Comparison of ENCODE assay signal across 8 cellular contexts in genomic region chr22:36385491-36386350, GRCh38. TPM values are rescaled to one million over a fixed set of nuclear protein-coding genes. Genes with fewer than 3 reads are reported as not detected.
DNase-seq lines count a peak whose midpoint lies in the region; ATAC-seq, FAIRE-seq and TF ChIP-seq lines count a peak whose summit lies in the region.

No MANE protein-coding gene starts in this region.

- intact Hi-C loops in heart right ventricle (cut with DNase I) (loop anchor here in 8 of 10 donors (2.0 to 10.0 kb wide), 12 partner anchors 15 to 82 kb away; no protein-coding TSS in a partner anchor), sigmoid colon (cut with DNase I) (loop anchor here (2.0 kb wide), 2 partner anchors 57 to 85 kb away; no protein-coding TSS in a partner anchor)

- H3K36me3 ChIP-seq in heart right ventricle (peaks cover 0 to 50% (median 11%) of the 10 kb centered on the region in 9 donors), sigmoid colon (no peaks in the 10 kb centered on the region)

- peaks cover 5 to 70% (median 57%) of the 10 kb centered on the region in 9 donors for H3K4me1 ChIP-seq in heart right ventricle
- peaks cover 0 to 60% (median 48%) of the 10 kb centered on the region in 4 donors for H3K4me1 ChIP-seq in sigmoid colon

- H3K27me3 ChIP-seq in heart right ventricle (no peaks in the 10 kb centered on the region), sigmoid colon (no peaks in the 10 kb centered on the region)

- peak in 3 of 4 donors; percentile 1 to 55 (median 27) for TF ChIP-seq EP300 in sigmoid colon (IDR thresholded peaks at IDR 0.05)

- no peak; the same call in none of the 2 replicates for TF ChIP-seq POLR2A in GM12892 (IDR thresholded peaks at IDR 0.05; ENCODE audit: low read depth, low read length)
- TF ChIP-seq POLR2A in sigmoid colon (IDR thresholded peaks at IDR 0.05) = no peak

- H3K27me3 Mint-ChIP-seq in activated naive CD4-positive, alpha-beta T cell treated with anti-CD3 and anti-CD28 coated beads, Interleukin-2, amount 10 ng/mL, durations not matched to agents 7 days and 5 days = no peaks in the 10 kb centered on the region

- H3K9me3 Mint-ChIP-seq in activated naive CD4-positive, alpha-beta T cell treated with anti-CD3 and anti-CD28 coated beads, Interleukin-2, amount 10 ng/mL, durations not matched to agents 7 days and 5 days = no peaks in the 10 kb centered on the region

- peak overlapping the region; percentile 87 to 100 (median 96) for H3K4me3 ChIP-seq in heart right ventricle
- peak overlapping the region; percentile 95 to 99 (median 98) for H3K4me3 ChIP-seq in sigmoid colon

- peak overlapping the region; percentile 94 for H3K27ac Mint-ChIP-seq in activated naive CD4-positive, alpha-beta T cell treated with anti-CD3 and anti-CD28 coated beads, Interleukin-2, amount 10 ng/mL, durations not matched to agents 7 days and 5 days

- 2 to 3% methylated on average over 12 of the region's 12 CpGs for WGBS in heart right ventricle, 2 donors
- 2 to 4% methylated on average over 12 of the region's 12 CpGs for WGBS in sigmoid colon, 2 donors

- no peaks in the 10 kb centered on the region for H3K9me3 ChIP-seq in heart right ventricle
- no peaks in the 10 kb centered on the region for H3K9me3 ChIP-seq in sigmoid colon

- DNase-seq in GM12892 (ENCODE audit: insufficient read length) (no peak), NCI-H748 treated with DMSO at 0.1 percent for 48 hours (lab: John Stamatoyannopoulos, UW) (peak; percentile 31), heart right ventricle (no peak), sigmoid colon (peak; percentile 90)
- peak; percentile 53 for DNase-seq in activated naive CD4-positive, alpha-beta T cell treated with anti-CD3 and anti-CD28 coated beads, Interleukin-2, amount 10 ng/mL, durations not matched to agents 7 days and 5 days

- peaks cover 66% of the 10 kb centered on the region for H3K4me1 Mint-ChIP-seq in activated naive CD4-positive, alpha-beta T cell treated with anti-CD3 and anti-CD28 coated beads, Interleukin-2, amount 10 ng/mL, durations not matched to agents 7 days and 5 days

- H3K36me3 Mint-ChIP-seq in activated naive CD4-positive, alpha-beta T cell treated with anti-CD3 and anti-CD28 coated beads, Interleukin-2, amount 10 ng/mL, durations not matched to agents 7 days and 5 days = peaks cover 35% of the 10 kb centered on the region

- peak; percentile 33 for FAIRE-seq in GM12892 (lab: Jason Lieb, UNC)

- CTCF ChIA-PET in activated naive CD4-positive, alpha-beta T cell treated with anti-CD3 and anti-CD28 coated beads, Interleukin-2, amount 10 ng/mL, durations not matched to agents 7 days and 5 days (lab: Charles Lee) = interaction anchor here (0.8 to 2.9 kb wide), 8 partner anchors 9 to 85 kb away, joined by 3 to 15 read pairs (median 4); no protein-coding TSS in a partner anchor

- peak in 4 of 8 donors; percentile 0 to 5 (median 2) for ATAC-seq in heart right ventricle
- no peak for ATAC-seq in HG02870 (IDR thresholded peaks at IDR 0.05; ENCODE audit: unreplicated experiment)
- no peak for ATAC-seq in HG02840 (IDR thresholded peaks at IDR 0.05; ENCODE audit: low FRiP score, unreplicated experiment)
- no peak for ATAC-seq in HG03469 (IDR thresholded peaks at IDR 0.05; ENCODE audit: unreplicated experiment)

- H3K4me3 Mint-ChIP-seq in activated naive CD4-positive, alpha-beta T cell treated with anti-CD3 and anti-CD28 coated beads, Interleukin-2, amount 10 ng/mL, durations not matched to agents 7 days and 5 days = peak overlapping the region; percentile 74

- H3K27ac ChIP-seq in heart right ventricle = peak overlapping the region; percentile 97 to 100 (median 99)
- peak overlapping the region; percentile 98 to 100 (median 100) for H3K27ac ChIP-seq in sigmoid colon

- TF ChIP-seq CTCF in heart right ventricle (IDR thresholded peaks at IDR 0.05) = no peak
- no peak for TF ChIP-seq CTCF in sigmoid colon (IDR thresholded peaks at IDR 0.05)

RNA-seq across cellular contexts. Expression of gene MYH9, which starts 2.0 kb away (rescaled TPM):
- 155 TPM for polyA plus RNA-seq in GM12892 (2012; ENCODE audit: missing spikeins)
- 100 to 1,000 TPM; 132 to 345 (median 189) TPM for total RNA-seq in heart right ventricle
- 100 to 1,000 TPM; 134 to 243 TPM for polyA plus RNA-seq in heart right ventricle
- 100 to 1,000 TPM; 147 to 273 (median 184) TPM for total RNA-seq in sigmoid colon
- polyA plus RNA-seq in sigmoid colon = 100 to 1,000 TPM in 1 of 3 donors, 10 to 100 TPM in 2; 63.7 to 307 (median 88.3) TPM

Comparison
In these comparisons a context has a peak if more than half of its experiments do, and no peak if none do; other contexts are left out.
1. DNase-seq: peak in NCI-H748 treated with DMSO at 0.1 percent for 48 hours (single experiment), activated naive CD4-positive, alpha-beta T cell treated with anti-CD3 and anti-CD28 coated beads, Interleukin-2, amount 10 ng/mL, durations not matched to agents 7 days and 5 days (single experiment) and sigmoid colon (single experiment); none in GM12892 (single experiment) and heart right ventricle (0 of 2).